In genomic region chr5:119551819-119552218, GRCh38 we compare ENCODE assay signal across 8 cellular contexts.
"Had no signal": no experiment of that assay in that cellular context is flagged by ENCODE, and none has a peak within 500 bp of the region (broad histone marks: within the 10 kb centered on the region; RNA-seq: fewer than 3 reads in every experiment).

No MANE protein-coding gene starts in this region.

- FAIRE-seq: G401.6, GM12878, GM12891, GM12892, GM18507, GM19239 had no signal

- H3K4me3 ChIP-seq: GM12878 had no signal

- DNase-seq: GDM1, GF-D8 had no signal

- ATAC-seq: GM12878 had no signal
